1 cellular context compared by ENCODE assay signal in genomic region chr3:10470120-10470665, GRCh38.
TF ChIP-seq lines count a peak whose summit lies in the region.

No MANE protein-coding gene starts in this region.

TF ChIP-seq in GM23338, 12 proteins besides CTCF, POLR2A, EP300 and RAD21 (continued from another document):
- TF ChIP-seq ZNF462 (CRISPR knock-in tag; IDR thresholded peaks at IDR 0.05) = no peak
- no peak for TF ChIP-seq STAT1 (IDR thresholded peaks at IDR 0.05; ENCODE audit: unreplicated experiment)
- no peak for TF ChIP-seq CREB1 (CRISPR knock-in tag; IDR thresholded peaks at IDR 0.05; ENCODE audit: low read depth)
